Comparison of ENCODE assay signal across 9 cellular contexts in the genomic region with DNA sequence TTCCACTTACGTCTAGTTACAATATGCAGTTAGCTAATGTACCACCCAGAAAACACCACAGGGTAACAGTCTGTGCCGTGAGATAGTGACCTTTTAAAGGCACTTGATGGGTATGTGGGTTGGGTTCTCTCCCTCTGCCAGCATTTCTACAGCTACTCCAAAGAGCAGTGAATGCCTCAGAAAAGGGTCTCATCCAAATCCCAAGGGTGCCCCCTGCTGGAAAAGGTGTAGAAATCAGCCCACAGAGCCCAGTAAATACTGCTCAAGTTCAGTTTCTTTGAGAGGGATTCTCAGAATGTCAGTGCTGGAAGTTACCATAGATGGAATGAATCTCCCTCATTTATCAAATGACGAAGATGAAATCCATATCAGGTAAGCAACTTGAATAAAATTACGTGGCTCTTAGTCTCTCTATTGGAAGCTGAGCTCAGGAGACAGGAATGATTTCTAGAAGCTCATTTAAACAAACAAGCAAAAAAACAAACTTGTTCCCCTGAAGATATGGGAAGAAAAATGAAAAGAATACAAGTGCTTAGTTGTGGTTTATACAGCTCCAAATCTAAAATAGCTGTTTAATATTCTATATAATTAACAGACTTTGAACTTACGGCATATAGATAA. TPM values are rescaled to one million over a fixed set of nuclear protein-coding genes. Genes with fewer than 3 reads are reported as not detected.
DNase-seq lines count a peak whose midpoint lies in the region; ATAC-seq and TF ChIP-seq lines count a peak whose summit lies in the region.
"Had no signal": no experiment of that assay in that cellular context is flagged by ENCODE, and none has a peak within 500 bp of the region (broad histone marks: within the 10 kb centered on the region; RNA-seq: fewer than 3 reads in every experiment).

No MANE protein-coding gene starts in this region.

- no peak overlapping the region for H3K4me3 ChIP-seq in cardiac fibroblast (replicated peaks in 1 of 2; ENCODE audit: low read depth in 2 of 2, low read length in 2 of 2)

- ATAC-seq in HG02870 (IDR thresholded peaks at IDR 0.05; ENCODE audit: unreplicated experiment) (peak; percentile 79), WTC11 (peak; percentile 95)

- TF ChIP-seq CTCF in WTC11 (IDR thresholded peaks at IDR 0.05) = peak; percentile 53
- peak; percentile 78 for TF ChIP-seq CTCF in cardiac fibroblast (IDR thresholded peaks at IDR 0.05; ENCODE audit: low read depth, low read length)

- POLR2A ChIA-PET in WTC11 (lab: Charles Lee) = no interaction called here

- H3K27ac Mint-ChIP-seq in WTC11 = no peak overlapping the region

- peaks cover 10% of the 10 kb centered on the region for H3K36me3 Mint-ChIP-seq in WTC11

- peaks cover 13% of the 10 kb centered on the region for H3K9me3 Mint-ChIP-seq in WTC11

- CTCF ChIA-PET in WTC11 (lab: Charles Lee) = interaction anchor here (0.5 to 2.3 kb wide), 41 partner anchors 8 to 1616 kb away, joined by 3 to 16 read pairs (median 4); partner anchors contain the start of gene TLR2

- H3K4me1 Mint-ChIP-seq in WTC11 = no peaks in the 10 kb centered on the region

- peak; percentile 13 for DNase-seq in NK-92 treated with Interleukin-12 subunit alpha and Interleukin-12 subunit beta, amount 100 ng/mL, for 24 hours (lab: John Stamatoyannopoulos, UW)
- DNase-seq in NK-92 (lab: John Stamatoyannopoulos, UW; ENCODE audit: unreplicated experiment) (no peak), NCI-H2171 (lab: John Stamatoyannopoulos, UW) (peak; percentile 27), WTC11 (ENCODE audit: low spot score) (peak; percentile 68), cardiac fibroblast (ENCODE audit: low read depth in 2 of 2) (peak; percentile 86 to 87), left kidney (ENCODE audit: low read depth, low spot score) (peak; percentile 93)
- peak; percentile 43 to 53 (median 44) for DNase-seq in stimulated activated CD4-positive, alpha-beta T cell treated with anti-CD3 and anti-CD28 coated beads, TNF-alpha, amount 100 ng/mL, for 24 hours (ENCODE audit: low read depth in 3 of 3)

- no peaks in the 10 kb centered on the region for H3K27me3 Mint-ChIP-seq in WTC11 (ENCODE audit: low read depth)

- H3K4me3 Mint-ChIP-seq in WTC11 = no peak overlapping the region

TF ChIP-seq in WTC11, 78 proteins besides CTCF, POLR2A, EP300 and RAD21:
- TF ChIP-seq SOX15 (CRISPR knock-in tag; IDR thresholded peaks at IDR 0.05) = no peak
- TF ChIP-seq IRF1 (CRISPR knock-in tag; IDR thresholded peaks at IDR 0.05) = no peak
- TF ChIP-seq STAT6 (CRISPR knock-in tag; conservative IDR thresholded peaks at IDR 0.05; ENCODE audit: low read depth) = no peak
TF ChIP-seq in WTC11: peak in this region for 0.

RNA-seq across cellular contexts. Expression of gene RNF175, which starts 9.5 kb away (rescaled TPM):
- total RNA-seq in WTC11 (2021) = 5.2 to 5.7 TPM (median 5.4 TPM) in 3 replicates
- total RNA-seq: subcutaneous adipose tissue had no signal

RNA-seq across cellular contexts. Expression of gene SFRP2, which starts 38.6 kb away (rescaled TPM):
- total RNA-seq in WTC11 (2021) = 417 to 505 TPM (median 497 TPM) in 3 replicates
